9 cellular contexts compared by ENCODE assay signal in genomic region chr17:18785933-18786332, GRCh38. TPM values are rescaled to one million over a fixed set of nuclear protein-coding genes. Genes with fewer than 3 reads are reported as not detected.
"Had no signal": no experiment of that assay in that cellular context is flagged by ENCODE, and none has a peak within 500 bp of the region (broad histone marks: within the 10 kb centered on the region; RNA-seq: fewer than 3 reads in every experiment).

No MANE protein-coding gene starts in this region.

RNA-seq across cellular contexts. Expression of gene FBXW10, which starts 42.1 kb away (rescaled TPM):
- total RNA-seq: activated CD4-positive, alpha-beta memory T cell treated with anti-CD3 and anti-CD28 coated beads for 36 hours; activated CD8-positive, alpha-beta memory T cell treated with anti-CD3 and anti-CD28 coated beads, Interleukin-2, amount 10 ng/mL, durations not matched to agents 7 days and 5 days; activated CD8-positive, alpha-beta T cell treated with anti-CD3 and anti-CD28 coated beads, Interleukin-2, amount 10 ng/mL, durations not matched to agents 7 days and 5 days; activated naive CD4-positive, alpha-beta T cell treated with anti-CD3 and anti-CD28 coated beads, Interleukin-2, amount 50 U/mL, for 72 hours; activated naive CD8-positive, alpha-beta T cell treated with anti-CD3 and anti-CD28 coated beads, Interleukin-2, amount 10 ng/mL, durations not matched to agents 7 days and 5 days; ascending aorta; chondrocyte; dermis microvascular lymphatic vessel endothelial cell; T-helper 2 cell treated with Interferon-gamma antibody and Interleukin-4, amounts not matched to agents 100 ng/mL and 5 ng/mL, for 36 hours had no signal
